Comparison of ENCODE assay signal across 8 cellular contexts in the genomic region with DNA sequence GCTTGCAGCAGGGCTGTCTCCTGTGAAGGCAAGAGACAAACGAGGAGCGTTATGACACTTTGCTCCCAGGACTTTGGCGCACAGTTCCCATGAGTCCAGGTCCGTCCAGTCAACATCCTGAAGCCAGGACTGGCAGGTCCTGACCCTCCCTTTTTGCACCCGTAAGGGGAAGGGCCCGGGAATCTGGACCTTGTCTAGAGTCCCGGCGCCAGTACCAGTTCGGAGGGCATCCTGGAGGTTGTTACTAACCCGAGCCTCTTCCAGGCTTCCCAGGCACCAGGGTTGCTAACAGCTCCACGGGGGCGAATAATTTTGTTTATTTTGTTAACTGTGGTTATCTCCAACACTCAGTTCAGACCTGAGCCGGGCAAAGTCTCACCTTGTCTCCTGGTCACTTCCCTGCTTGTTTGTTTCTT. TPM values are rescaled to one million over a fixed set of nuclear protein-coding genes. Genes with fewer than 3 reads are reported as not detected.
DNase-seq lines count a peak whose midpoint lies in the region; ATAC-seq and TF ChIP-seq lines count a peak whose summit lies in the region.

No MANE protein-coding gene starts in this region.

- no peak for TF ChIP-seq EP300 in suprapubic skin (IDR thresholded peaks at IDR 0.05)

- H3K4me3 ChIP-seq in BE2C (ENCODE audit: low read depth, low read length) = peak overlapping the region; percentile 69
- peak overlapping the region; percentile 46 for H3K4me3 ChIP-seq in Jurkat, Clone E6-1 (ENCODE audit: low read length)
- peak overlapping the region; percentile 81 to 99 for H3K4me3 ChIP-seq in left lung
- H3K4me3 ChIP-seq in suprapubic skin = peak overlapping the region; percentile 77

- H3K4me1 ChIP-seq in BE2C = no peaks in the 10 kb centered on the region; the same call in 1 of the 2 replicates
- H3K4me1 ChIP-seq in left lung = peaks cover 0 to 13% of the 10 kb centered on the region in 2 donors
- peaks cover 26% of the 10 kb centered on the region for H3K4me1 ChIP-seq in suprapubic skin

- H3K36me3 ChIP-seq in BE2C (no peaks in the 10 kb centered on the region), left lung (no peaks in the 10 kb centered on the region), suprapubic skin (no peaks in the 10 kb centered on the region)

- WGBS in suprapubic skin = 18% methylated on average over 6 of the region's 13 CpGs

- TF ChIP-seq POLR2A in suprapubic skin (IDR thresholded peaks at IDR 0.05) = no peak

- intact Hi-C loops in left lung (cut with DNase I) = loop anchor here in 1 of 2 donors (10.0 kb wide), 1 partner anchor 149 kb away; no protein-coding TSS in a partner anchor

- H3K9me3 ChIP-seq in BE2C = no peaks in the 10 kb centered on the region
- H3K9me3 ChIP-seq in left lung = no peaks in the 10 kb centered on the region
- no peaks in the 10 kb centered on the region for H3K9me3 ChIP-seq in suprapubic skin

- DNase-seq in BE2C (no peak), caudate nucleus (lab: John Stamatoyannopoulos, UW) (peak in 23 of 61 donors; percentile 10 to 76 (median 55)), left lung (peak; percentile 37 to 68), suprapubic skin (ENCODE audit: low spot score in 2 of 2) (no peak)
- DNase-seq in Jurkat, Clone E6-1 (ENCODE audit: low read depth, low spot score) = no peak
- DNase-seq in activated CD4-positive, CD25-positive, alpha-beta regulatory T cell (lab: John Stamatoyannopoulos, UW) = no peak

- peak; percentile 12 for ATAC-seq in left lung
- ATAC-seq in HG03342 (IDR thresholded peaks at IDR 0.05; ENCODE audit: unreplicated experiment) = no peak
- ATAC-seq in HG03108 (IDR thresholded peaks at IDR 0.05; ENCODE audit: unreplicated experiment) = no peak

- TF ChIP-seq CTCF in BE2C (IDR thresholded peaks at IDR 0.05; ENCODE audit: low read depth, low read length) (no peak), left lung (IDR thresholded peaks at IDR 0.05) (no peak), suprapubic skin (IDR thresholded peaks at IDR 0.05) (no peak)

- H3K27ac ChIP-seq in caudate nucleus (ENCODE audit: low read depth, low read length) (peak overlapping the region; percentile 94), left lung (peak overlapping the region; percentile 84 to 86), suprapubic skin (peak overlapping the region; percentile 82)

- H3K27me3 ChIP-seq in BE2C = no peaks in the 10 kb centered on the region
- no peaks in the 10 kb centered on the region for H3K27me3 ChIP-seq in left lung
- H3K27me3 ChIP-seq in suprapubic skin = no peaks in the 10 kb centered on the region

RNA-seq across cellular contexts. Expression of a gene that starts 0.7 kb away (rescaled TPM):
- polyA plus RNA-seq in BE2C (2012; ENCODE audit: insufficient read depth, insufficient read length, low read depth) = 6.3 TPM
- 21.5 TPM for polyA plus RNA-seq in Jurkat, Clone E6-1 (2012; ENCODE audit: insufficient read depth, insufficient read length)
- total RNA-seq in left lung (10 to 100 TPM; 12.4 to 12.7 TPM), suprapubic skin (10 to 100 TPM in 2 of 4 donors, 1 to 10 TPM in 2; 6.9 to 12.6 (median 9.4) TPM)

Comparison
In these comparisons a context has a peak if more than half of its experiments do, and no peak if none do; other contexts are left out.
1. DNase-seq: peak in left lung (2 of 2); none in BE2C (single experiment), Jurkat, Clone E6-1 (single experiment), suprapubic skin (0 of 2) and activated CD4-positive, CD25-positive, alpha-beta regulatory T cell (0 of 4).
2. Peak in every context shown above with its lines, with median percentiles within 50 percentile points of each other: H3K4me3 ChIP-seq and H3K27ac ChIP-seq.